Comparison of ENCODE assay signal across 9 cellular contexts in genomic region chr3:69250014-69250413, GRCh38.
DNase-seq lines count a peak whose midpoint lies in the region; ATAC-seq and TF ChIP-seq lines count a peak whose summit lies in the region.
"Had no signal": no experiment of that assay in that cellular context is flagged by ENCODE, and none has a peak within 500 bp of the region (broad histone marks: within the 10 kb centered on the region; RNA-seq: fewer than 3 reads in every experiment).

No MANE protein-coding gene starts in this region.

- H3K27me3 Mint-ChIP-seq in mesothelial cell of epicardium (ENCODE audit: low read depth): no peaks in the 10 kb centered on the region
- H3K27me3 Mint-ChIP-seq in osteocyte (ENCODE audit: unreplicated experiment): peaks cover 24% of the 10 kb centered on the region

- in situ Hi-C loops in ACHN (cut with HindIII; ENCODE audit: low pct_ligation_motif_present, low pct_unique_long_range_greater_than_20kb, low sequenced_read_pairs): no loop called here

- peak overlapping the region; percentile 39 for H3K27ac ChIP-seq in caudate nucleus (ENCODE audit: low read depth, low read length)
- no peak overlapping the region for H3K27ac ChIP-seq in RWPE1
- H3K27ac ChIP-seq: BLaER1 had no signal

- H3K9me3 Mint-ChIP-seq in mesothelial cell of epicardium: no peaks in the 10 kb centered on the region
- no peaks in the 10 kb centered on the region for H3K9me3 Mint-ChIP-seq in osteocyte (ENCODE audit: unreplicated experiment)

- H3K4me3 Mint-ChIP-seq in mesothelial cell of epicardium (peak overlapping the region; percentile 81), osteocyte (ENCODE audit: unreplicated experiment) (no peak overlapping the region)

- POLR2A ChIA-PET in RWPE1 (lab: Yijun Ruan, JAX; ENCODE audit: low non-redundant PET): no interaction called here

- DNase-seq in ACHN: peak; percentile 93
- peak; percentile 31 for DNase-seq in T follicular helper cell (ENCODE audit: low read depth)
- peak in 28 of 61 donors; percentile 1 to 52 (median 17) for DNase-seq in caudate nucleus (lab: John Stamatoyannopoulos, UW)
- DNase-seq in mesothelial cell of epicardium (ENCODE audit: low spot score in 2 of 2, unreplicated experiment in 2 of 2): no peak
- DNase-seq in stimulated activated naive CD8-positive, alpha-beta T cell treated with anti-CD3 and anti-CD28 coated beads, Interleukin-15, Interleukin-2, amounts not matched to agents 100 U/mL and 50 U/mL, for 24 hours: peak; percentile 15
- no peak for DNase-seq in osteocyte (ENCODE audit: extremely low spot score, unreplicated experiment)
- no peak for DNase-seq in RWPE1 (ENCODE audit: low spot score)

- H3K36me3 Mint-ChIP-seq in mesothelial cell of epicardium: peaks cover 6% of the 10 kb centered on the region
- no peaks in the 10 kb centered on the region for H3K36me3 Mint-ChIP-seq in osteocyte (ENCODE audit: unreplicated experiment)

- CTCF ChIA-PET in RWPE1 (lab: Yijun Ruan, JAX): no interaction called here

- peaks cover 64% of the 10 kb centered on the region for H3K4me1 Mint-ChIP-seq in mesothelial cell of epicardium
- H3K4me1 Mint-ChIP-seq in osteocyte (ENCODE audit: unreplicated experiment): no peaks in the 10 kb centered on the region

- peak; percentile 63 for ATAC-seq in stimulated activated naive CD8-positive, alpha-beta T cell treated with anti-CD3 and anti-CD28 coated beads, Interleukin-15, Interleukin-2, amounts not matched to agents 100 U/mL and 50 U/mL, for 24 hours
- no peak for ATAC-seq in GM19023 (IDR thresholded peaks at IDR 0.05; ENCODE audit: unreplicated experiment)

- peak overlapping the region; percentile 97 for H3K27ac Mint-ChIP-seq in mesothelial cell of epicardium
- no peak overlapping the region for H3K27ac Mint-ChIP-seq in osteocyte (ENCODE audit: unreplicated experiment)

- no peak for TF ChIP-seq CTCF in mesothelial cell of epicardium (IDR thresholded peaks at IDR 0.05; ENCODE audit: unreplicated experiment)
- TF ChIP-seq CTCF in osteocyte (IDR thresholded peaks at IDR 0.05): no peak
- TF ChIP-seq CTCF in RWPE1 (conservative IDR thresholded peaks at IDR 0.05; ENCODE audit: low read depth): no peak

Comparison
In these comparisons a context has a peak if more than half of its experiments do, and no peak if none do; other contexts are left out.
1. DNase-seq: peak in ACHN (single experiment), T follicular helper cell (single experiment) and stimulated activated naive CD8-positive, alpha-beta T cell treated with anti-CD3 and anti-CD28 coated beads, Interleukin-15, Interleukin-2, amounts not matched to agents 100 U/mL and 50 U/mL, for 24 hours (single experiment); none in mesothelial cell of epicardium (0 of 2), osteocyte (single experiment) and RWPE1 (single experiment).